Comparison of ENCODE assay signal across 9 cellular contexts in the genomic region with DNA sequence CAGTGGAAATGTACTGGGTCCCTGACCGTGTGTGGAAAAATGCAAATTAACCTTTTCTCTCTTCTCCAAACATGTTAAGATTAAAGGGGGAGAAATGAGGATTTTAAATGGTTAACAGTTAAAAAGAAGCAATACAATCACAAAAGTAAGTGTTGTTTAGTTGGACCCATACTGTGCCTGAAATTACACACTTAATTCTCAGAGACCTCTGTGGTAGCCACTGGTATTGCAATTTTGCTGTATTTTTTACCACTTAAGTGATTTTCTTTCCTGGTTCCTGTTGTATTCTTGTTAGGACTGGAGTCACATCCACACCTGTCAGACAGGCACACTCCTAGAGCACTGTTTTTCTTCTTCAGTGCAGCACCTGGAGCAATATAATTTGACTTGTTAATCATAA.
A peak's percentile ranks its signal among the peaks of the same experiment; 100 is the strongest.
DNase-seq lines count a peak whose midpoint lies in the region; ATAC-seq, FAIRE-seq and TF ChIP-seq lines count a peak whose summit lies in the region.
"Had no signal": no experiment of that assay in that cellular context is flagged by ENCODE, and none has a peak within 500 bp of the region (broad histone marks: within the 10 kb centered on the region; RNA-seq: fewer than 3 reads in every experiment).

No MANE protein-coding gene starts in this region.

- intact Hi-C loops in activated CD8-positive, alpha-beta T cell treated with anti-CD3 and anti-CD28 coated beads for 36 hours (cut with micrococcal nuclease): no loop called here
- intact Hi-C loops in transverse colon (cut with DNase I; ENCODE audit: low total_unique reads) (no loop called here), esophagus muscularis mucosa (cut with DNase I) (no loop called here)

- TF ChIP-seq CTCF in activated CD8-positive, alpha-beta T cell treated with anti-CD3 and anti-CD28 coated beads for 36 hours (IDR thresholded peaks at IDR 0.05): peak; percentile 34
- peak; percentile 16 for TF ChIP-seq CTCF in astrocyte (IDR thresholded peaks at IDR 0.05; ENCODE audit: insufficient read depth, low read depth, low read length)
- TF ChIP-seq CTCF in transverse colon (IDR thresholded peaks at IDR 0.05): peak in 3 of 5 experiments; percentile 16 to 39 (median 18)
- TF ChIP-seq CTCF in esophagus muscularis mucosa (IDR thresholded peaks at IDR 0.05): peak in 1 of 3 experiments; percentile 33

- H3K4me1 Mint-ChIP-seq in activated CD8-positive, alpha-beta T cell treated with anti-CD3 and anti-CD28 coated beads for 36 hours (ENCODE audit: low read depth): no peaks in the 10 kb centered on the region
- no peaks in the 10 kb centered on the region for H3K4me1 Mint-ChIP-seq in activated CD8-positive, alpha-beta T cell treated with anti-CD3 and anti-CD28 coated beads, Interleukin-2, amount 10 ng/mL, durations not matched to agents 7 days and 5 days (ENCODE audit: low read depth)
- H3K4me1 Mint-ChIP-seq in astrocyte (ENCODE audit: low read depth, unreplicated experiment): no peaks in the 10 kb centered on the region

- H3K4me2 ChIP-seq in astrocyte (ENCODE audit: low read length): no peak overlapping the region

- in situ Hi-C loops in transverse colon (cut with MboI; ENCODE audit: low pct_ligation_motif_present in 1 of 4, low pct_unique_long_range_greater_than_20kb in 1 of 4, low sequenced_read_pairs in 3 of 4): no loop called here

- no peaks in the 10 kb centered on the region for H4K20me1 ChIP-seq in astrocyte (ENCODE audit: insufficient read depth, low read length)

- H2AFZ ChIP-seq in astrocyte (ENCODE audit: low read depth, low read length): no peak overlapping the region

- no peak for TF ChIP-seq EP300 in transverse colon (IDR thresholded peaks at IDR 0.05; ENCODE audit: low read depth)
- no peak for TF ChIP-seq EP300 in esophagus muscularis mucosa (IDR thresholded peaks at IDR 0.05)

- no peak overlapping the region for H3K4me3 ChIP-seq in astrocyte (ENCODE audit: insufficient read depth, low read depth, low read length)
- H3K4me3 ChIP-seq in transverse colon: no peak overlapping the region
- H3K4me3 ChIP-seq in esophagus muscularis mucosa: no peak overlapping the region

- no peak for DNase-seq in activated CD8-positive, alpha-beta T cell treated with anti-CD3 and anti-CD28 coated beads for 36 hours
- no peak for DNase-seq in activated CD8-positive, alpha-beta T cell treated with anti-CD3 and anti-CD28 coated beads, Interleukin-2, amount 10 ng/mL, durations not matched to agents 7 days and 5 days
- DNase-seq in astrocyte (ENCODE audit: low read depth): no peak
- no peak for DNase-seq in transverse colon
- DNase-seq in esophagus muscularis mucosa (ENCODE audit: extremely low spot score): no peak
- no peak for DNase-seq in activated CD8-positive, alpha-beta memory T cell treated with anti-CD3 and anti-CD28 coated beads, Interleukin-2, amount 50 U/mL, for 4 hours
- DNase-seq in middle frontal gyrus (ENCODE audit: extremely low spot score, low spot score): no peak

- no peak overlapping the region for H3K4me3 Mint-ChIP-seq in activated CD8-positive, alpha-beta T cell treated with anti-CD3 and anti-CD28 coated beads for 36 hours
- H3K4me3 Mint-ChIP-seq in activated CD8-positive, alpha-beta T cell treated with anti-CD3 and anti-CD28 coated beads, Interleukin-2, amount 10 ng/mL, durations not matched to agents 7 days and 5 days: no peak overlapping the region
- no peak overlapping the region for H3K4me3 Mint-ChIP-seq in astrocyte (ENCODE audit: unreplicated experiment)
- H3K4me3 Mint-ChIP-seq: T-helper 1 cell treated with Interleukin-12 subunit alpha and Interleukin-12 subunit beta and Interleukin-4 antibody, amounts not matched to agents 30 μg/mL and 1 μg/mL, for 36 hours had no signal

- WGBS in transverse colon (ENCODE audit: low coverage in 1 of 2), 2 donors: 79 to 83% methylated on average over 1 of the region's 1 CpG
- 89% methylated on average over 1 of the region's 1 CpG for WGBS in esophagus muscularis mucosa

- H3K27me3 ChIP-seq in astrocyte (ENCODE audit: insufficient read depth, low read length): no peaks in the 10 kb centered on the region
- H3K27me3 ChIP-seq in transverse colon: no peaks in the 10 kb centered on the region
- H3K27me3 ChIP-seq in esophagus muscularis mucosa: no peaks in the 10 kb centered on the region

- TF ChIP-seq POLR2A in transverse colon (IDR thresholded peaks at IDR 0.05) (no peak), esophagus muscularis mucosa (IDR thresholded peaks at IDR 0.05; ENCODE audit: low read depth) (no peak)

- CTCF ChIA-PET in activated CD8-positive, alpha-beta T cell treated with anti-CD3 and anti-CD28 coated beads for 36 hours (lab: Charles Lee): no interaction called here
- CTCF ChIA-PET in activated CD8-positive, alpha-beta T cell treated with anti-CD3 and anti-CD28 coated beads, Interleukin-2, amount 10 ng/mL, durations not matched to agents 7 days and 5 days (lab: Charles Lee): no interaction called here

- no peaks in the 10 kb centered on the region for H3K9me3 Mint-ChIP-seq in activated CD8-positive, alpha-beta T cell treated with anti-CD3 and anti-CD28 coated beads for 36 hours
- no peaks in the 10 kb centered on the region for H3K9me3 Mint-ChIP-seq in activated CD8-positive, alpha-beta T cell treated with anti-CD3 and anti-CD28 coated beads, Interleukin-2, amount 10 ng/mL, durations not matched to agents 7 days and 5 days (ENCODE audit: insufficient read depth)
- H3K9me3 Mint-ChIP-seq in astrocyte (ENCODE audit: unreplicated experiment): peaks cover 4% of the 10 kb centered on the region
- H3K9me3 Mint-ChIP-seq: T-helper 1 cell treated with Interleukin-12 subunit alpha and Interleukin-12 subunit beta and Interleukin-4 antibody, amounts not matched to agents 30 μg/mL and 1 μg/mL, for 36 hours had no signal

- H3K79me2 ChIP-seq in astrocyte (ENCODE audit: insufficient read depth, low read length): no peaks in the 10 kb centered on the region

- H3K9ac ChIP-seq in astrocyte (ENCODE audit: low read length): no peak overlapping the region

- POLR2A ChIA-PET in activated CD8-positive, alpha-beta T cell treated with anti-CD3 and anti-CD28 coated beads for 36 hours (lab: Charles Lee): no interaction called here
- POLR2A ChIA-PET in activated CD8-positive, alpha-beta T cell treated with anti-CD3 and anti-CD28 coated beads, Interleukin-2, amount 10 ng/mL, durations not matched to agents 7 days and 5 days (lab: Charles Lee): no interaction called here

- no peaks in the 10 kb centered on the region for H3K4me1 ChIP-seq in astrocyte (ENCODE audit: insufficient read depth, low read length)
- no peaks in the 10 kb centered on the region for H3K4me1 ChIP-seq in transverse colon
- no peaks in the 10 kb centered on the region for H3K4me1 ChIP-seq in esophagus muscularis mucosa

- ATAC-seq in activated CD8-positive, alpha-beta T cell treated with anti-CD3 and anti-CD28 coated beads for 36 hours: no peak
- no peak for ATAC-seq in activated CD8-positive, alpha-beta T cell treated with anti-CD3 and anti-CD28 coated beads, Interleukin-2, amount 10 ng/mL, durations not matched to agents 7 days and 5 days
- ATAC-seq in HG03354 (IDR thresholded peaks at IDR 0.05; ENCODE audit: poor library complexity, severe bottlenecking, unreplicated experiment): peak; percentile 88

- H3K36me3 Mint-ChIP-seq in activated CD8-positive, alpha-beta T cell treated with anti-CD3 and anti-CD28 coated beads for 36 hours (ENCODE audit: low read depth): no peaks in the 10 kb centered on the region
- H3K36me3 Mint-ChIP-seq in activated CD8-positive, alpha-beta T cell treated with anti-CD3 and anti-CD28 coated beads, Interleukin-2, amount 10 ng/mL, durations not matched to agents 7 days and 5 days (ENCODE audit: low read depth): no peaks in the 10 kb centered on the region
- no peaks in the 10 kb centered on the region for H3K36me3 Mint-ChIP-seq in astrocyte (ENCODE audit: low read depth, unreplicated experiment)

- H3K27me3 Mint-ChIP-seq in activated CD8-positive, alpha-beta T cell treated with anti-CD3 and anti-CD28 coated beads for 36 hours: no peaks in the 10 kb centered on the region
- H3K27me3 Mint-ChIP-seq in activated CD8-positive, alpha-beta T cell treated with anti-CD3 and anti-CD28 coated beads, Interleukin-2, amount 10 ng/mL, durations not matched to agents 7 days and 5 days (ENCODE audit: low read depth): no peaks in the 10 kb centered on the region
- H3K27me3 Mint-ChIP-seq in astrocyte (ENCODE audit: low read depth, unreplicated experiment): no peaks in the 10 kb centered on the region

- H3K36me3 ChIP-seq in astrocyte (ENCODE audit: insufficient read depth, low read length) (no peaks in the 10 kb centered on the region), transverse colon (no peaks in the 10 kb centered on the region), esophagus muscularis mucosa (no peaks in the 10 kb centered on the region)

- FAIRE-seq in astrocyte (lab: Jason Lieb, UNC): no peak

- no peak overlapping the region for H3K27ac Mint-ChIP-seq in activated CD8-positive, alpha-beta T cell treated with anti-CD3 and anti-CD28 coated beads for 36 hours
- no peak overlapping the region for H3K27ac Mint-ChIP-seq in activated CD8-positive, alpha-beta T cell treated with anti-CD3 and anti-CD28 coated beads, Interleukin-2, amount 10 ng/mL, durations not matched to agents 7 days and 5 days
- no peak overlapping the region for H3K27ac Mint-ChIP-seq in astrocyte (ENCODE audit: unreplicated experiment)
- H3K27ac Mint-ChIP-seq: T-helper 1 cell treated with Interleukin-12 subunit alpha and Interleukin-12 subunit beta and Interleukin-4 antibody, amounts not matched to agents 30 μg/mL and 1 μg/mL, for 36 hours had no signal

- H3K9me3 ChIP-seq in astrocyte (ENCODE audit: insufficient read depth, low read depth, low read length) (no peaks in the 10 kb centered on the region), transverse colon (no peaks in the 10 kb centered on the region), esophagus muscularis mucosa (no peaks in the 10 kb centered on the region)

- no peak overlapping the region for H3K27ac ChIP-seq in astrocyte (ENCODE audit: low read depth, low read length)
- H3K27ac ChIP-seq in transverse colon: no peak overlapping the region
- H3K27ac ChIP-seq in esophagus muscularis mucosa (replicated peaks in 1 of 4): no peak overlapping the region
